13 cellular contexts compared by ENCODE assay signal in genomic region chr4:57044279-57044678, GRCh38.
DNase-seq lines count a peak whose midpoint lies in the region; ATAC-seq, FAIRE-seq and TF ChIP-seq lines count a peak whose summit lies in the region.
"Had no signal": no experiment of that assay in that cellular context is flagged by ENCODE, and none has a peak within 500 bp of the region (broad histone marks: within the 10 kb centered on the region; RNA-seq: fewer than 3 reads in every experiment).

No MANE protein-coding gene starts in this region.

- H4K5ac ChIP-seq in H1 (ENCODE audit: insufficient read length, low read depth, low read length) = no peak overlapping the region

- H2BK20ac ChIP-seq in H1 (ENCODE audit: low read length) = no peak overlapping the region

- peaks cover 30% of the 10 kb centered on the region for H3K36me3 Mint-ChIP-seq in nephron (ENCODE audit: low read depth)
- H3K36me3 Mint-ChIP-seq: activated naive CD8-positive, alpha-beta T cell; stimulated activated memory B cell treated with anti-CD40 and anti-IgM and Interleukin-4, amounts not matched to agents 10 μg/mL and 1 μg/mL and 100 μg/mL, for 72 hours had no signal

- DNase-seq in heart left ventricle = no peak
- DNase-seq in left ventricle myocardium superior = no peak
- DNase-seq in H1 (ENCODE audit: low read depth in 1 of 2, low spot score in 2 of 2) = no peak
- no peak for DNase-seq in upper lobe of left lung
- DNase-seq in middle frontal gyrus (ENCODE audit: extremely low spot score, low spot score) = no peak
- no peak for DNase-seq in hippocampal formation (lab: John Stamatoyannopoulos, UW)
- DNase-seq: effector CD4-positive, alpha-beta T cell; Karpas-422; NCI-H2107 had no signal

- no peak overlapping the region for H3K9ac ChIP-seq in H1 (replicated peaks in 1 of 4; ENCODE audit: extremely low read depth in 1 of 4, low read depth in 3 of 4, low read length in 3 of 4)

- no peak overlapping the region for H3K56ac ChIP-seq in H1 (replicated peaks; ENCODE audit: insufficient read length, low read depth, low read length)

- no peak overlapping the region for H3K4ac ChIP-seq in H1 (replicated peaks; ENCODE audit: insufficient read length, low read depth, low read length)

- 0 out of 2 replicates have a peak overlapping the region, but pooled peaks have one; percentile 13 for H2AFZ ChIP-seq in H1 (ENCODE audit: low read length)

- no peak overlapping the region for H2BK12ac ChIP-seq in H1 (ENCODE audit: low read depth, low read length)

- no peak for TF ChIP-seq POLR2A in heart left ventricle (IDR thresholded peaks at IDR 0.05)
- no peak for TF ChIP-seq POLR2A in H1 (IDR thresholded peaks at IDR 0.05; ENCODE audit: control extremely low read depth in 1 of 2, low read depth in 2 of 2, low read length in 2 of 2)
- TF ChIP-seq POLR2A in upper lobe of left lung (IDR thresholded peaks at IDR 0.05) = no peak

- TF ChIP-seq EP300 in H1 (IDR thresholded peaks at IDR 0.05; ENCODE audit: borderline replicate concordance in 1 of 2, low read depth in 2 of 2, low read length in 2 of 2) = no peak
- TF ChIP-seq EP300 in upper lobe of left lung (IDR thresholded peaks at IDR 0.05) = no peak

- no peak overlapping the region for H4K91ac ChIP-seq in H1 (replicated peaks; ENCODE audit: insufficient read length, low read length)

- H3K4me1 ChIP-seq in heart left ventricle (peaks cover 11 to 92% (median 63%) of the 10 kb centered on the region in 12 donors), H1 (replicated peaks in 1 of 4; ENCODE audit: control insufficient read depth in 3 of 4, insufficient read depth in 4 of 4, low read length in 3 of 4) (no peaks in the 10 kb centered on the region), upper lobe of left lung (peaks cover 5 to 10% (median 7%) of the 10 kb centered on the region in 4 donors)

- no peak overlapping the region for H3K4me2 ChIP-seq in H1 (ENCODE audit: insufficient read depth in 1 of 2, low read depth in 2 of 2, low read length in 2 of 2)

- no peak overlapping the region for H3K18ac ChIP-seq in H1 (ENCODE audit: extremely low read depth, low read length)

- no peak for TF ChIP-seq RAD21 in H1 (IDR thresholded peaks at IDR 0.05 in 1 of 2, conservative IDR thresholded peaks at IDR 0.05 in 1 of 2; ENCODE audit: low read depth in 2 of 2, low read length in 2 of 2)

- H3K27me3 Mint-ChIP-seq in nephron (ENCODE audit: low read depth) = no peaks in the 10 kb centered on the region

- H3K27me3 ChIP-seq in heart left ventricle = no peaks in the 10 kb centered on the region
- no peaks in the 10 kb centered on the region for H3K27me3 ChIP-seq in H1 (replicated peaks in 1 of 4; ENCODE audit: control insufficient read depth in 3 of 4, extremely low read depth in 1 of 4, insufficient read depth in 3 of 4, low read length in 3 of 4)
- no peaks in the 10 kb centered on the region for H3K27me3 ChIP-seq in upper lobe of left lung

- no peak overlapping the region for H3K23ac ChIP-seq in H1 (ENCODE audit: insufficient read length)

- H3K14ac ChIP-seq in H1 (ENCODE audit: insufficient read length) = no peak overlapping the region

- no peak overlapping the region for H2BK15ac ChIP-seq in H1 (ENCODE audit: low read length)

- 58 to 60% (median 60%) methylated on average over 1 of the region's 1 CpG for WGBS in heart left ventricle, 4 donors
- WGBS in H1 (ENCODE audit: extremely low coverage in 1 of 2, insufficient coverage in 1 of 2, insufficient read length in 1 of 2, insufficient replicate concordance in 2 of 2, low coverage in 1 of 2, low lambda C conversion rate in 2 of 2, missing lambda C conversion rate in 1 of 2), 2 experiments = 94% methylated on average over 1 of the region's 1 CpG; no CpG with 5 or more reads in 1 of the 2 experiments
- WGBS in upper lobe of left lung, 2 donors = 69 to 78% methylated on average over 1 of the region's 1 CpG

- H3K9me3 Mint-ChIP-seq in nephron = peaks cover 5% of the 10 kb centered on the region

- ATAC-seq in heart left ventricle (no peak), left ventricle myocardium superior (no peak), upper lobe of left lung (ENCODE audit: low FRiP score in 2 of 2) (no peak), HG02798 (IDR thresholded peaks at IDR 0.05; ENCODE audit: poor library complexity, unreplicated experiment) (no peak)
- ATAC-seq: stimulated activated memory B cell treated with anti-CD40 and anti-IgM and Interleukin-4, amounts not matched to agents 10 μg/mL and 1 μg/mL and 100 μg/mL, for 72 hours had no signal

- H3K27ac Mint-ChIP-seq in nephron = peak overlapping the region; percentile 82 to 91 (median 91)
- H3K27ac Mint-ChIP-seq: activated naive CD8-positive, alpha-beta T cell; stimulated activated memory B cell treated with anti-CD40 and anti-IgM and Interleukin-4, amounts not matched to agents 10 μg/mL and 1 μg/mL and 100 μg/mL, for 72 hours had no signal

- H4K8ac ChIP-seq in H1 (ENCODE audit: extremely low read depth, insufficient read depth, low read length) = no peak overlapping the region

- H2AK5ac ChIP-seq in H1 (ENCODE audit: low read depth, low read length) = no peak overlapping the region

- peaks cover 38% of the 10 kb centered on the region for H3K4me1 Mint-ChIP-seq in nephron
- H3K4me1 Mint-ChIP-seq: stimulated activated memory B cell treated with anti-CD40 and anti-IgM and Interleukin-4, amounts not matched to agents 10 μg/mL and 1 μg/mL and 100 μg/mL, for 72 hours had no signal

- FAIRE-seq in H1 (lab: Jason Lieb, UNC) = no peak

- intact Hi-C loops in heart left ventricle (cut with DNase I) (loop anchor here in 7 of 10 donors (2.0 to 5.0 kb wide), 3 partner anchors 63 to 68 kb away; partner anchors contain the start of gene IGFBP7 (in 5 of the 7)), left ventricle myocardium superior (cut with micrococcal nuclease) (loop anchor here (5.0 kb wide), 1 partner anchor 63 kb away; no protein-coding TSS in a partner anchor)

- no peaks in the 10 kb centered on the region for H3K23me2 ChIP-seq in H1 (ENCODE audit: low read depth, low read length)

- H3K79me1 ChIP-seq in H1 (ENCODE audit: low read depth, low read length) = no peaks in the 10 kb centered on the region

- H4K20me1 ChIP-seq in H1 (replicated peaks in 1 of 2; ENCODE audit: control insufficient read depth in 1 of 2, insufficient read depth in 2 of 2, low read length in 2 of 2) = no peaks in the 10 kb centered on the region

- H3K4me3 Mint-ChIP-seq in nephron = no peak overlapping the region
- H3K4me3 Mint-ChIP-seq: activated naive CD8-positive, alpha-beta T cell; stimulated activated memory B cell treated with anti-CD40 and anti-IgM and Interleukin-4, amounts not matched to agents 10 μg/mL and 1 μg/mL and 100 μg/mL, for 72 hours had no signal

- no peak overlapping the region for H2BK120ac ChIP-seq in H1 (replicated peaks; ENCODE audit: low read depth, low read length)

- H3K27ac ChIP-seq in heart left ventricle = peak overlapping the region; percentile 52 to 94 (median 80)
- no peak overlapping the region for H3K27ac ChIP-seq in H1 (ENCODE audit: low read depth, low read length)
- H3K27ac ChIP-seq in upper lobe of left lung = peak overlapping the region; percentile 17 to 70 (median 57)

- H3K9me3 ChIP-seq in heart left ventricle = no peaks in the 10 kb centered on the region
- H3K9me3 ChIP-seq in H1 (ENCODE audit: insufficient read depth in 2 of 2, low read depth in 1 of 2, low read length in 1 of 2) = no peaks in the 10 kb centered on the region
- H3K9me3 ChIP-seq in upper lobe of left lung = no peaks in the 10 kb centered on the region

- H3K4me3 ChIP-seq in heart left ventricle = peak overlapping the region in 3 of 12 donors; percentile 3 to 22 (median 14)
- H3K4me3 ChIP-seq in H1 (ENCODE audit: extremely low read depth in 1 of 4, insufficient read depth in 2 of 4, low read depth in 3 of 4, low read length in 4 of 4) = no peak overlapping the region
- H3K4me3 ChIP-seq in upper lobe of left lung = no peak overlapping the region

- POLR2A ChIA-PET in H1 (lab: Charles Lee; ENCODE audit: partially characterized antibody) = interaction anchor here (1.2 kb wide), 1 partner anchor 10 kb away, joined by 4 read pairs; no protein-coding TSS in a partner anchor

- H3K79me2 ChIP-seq in H1 (ENCODE audit: control insufficient read depth in 1 of 2, insufficient read depth in 2 of 2, low read length in 2 of 2) = no peaks in the 10 kb centered on the region

- no peak overlapping the region for H2BK5ac ChIP-seq in H1 (ENCODE audit: low read depth, low read length)

- TF ChIP-seq CTCF in heart left ventricle (IDR thresholded peaks at IDR 0.05) = no peak
- TF ChIP-seq CTCF in H1 (IDR thresholded peaks at IDR 0.05; ENCODE audit: control extremely low read depth in 1 of 3, insufficient read depth in 1 of 3, low read depth in 1 of 3, low read length in 3 of 3) = no peak
- no peak for TF ChIP-seq CTCF in nephron (IDR thresholded peaks at IDR 0.05; ENCODE audit: unreplicated experiment in 3 of 3)
- TF ChIP-seq CTCF in upper lobe of left lung (IDR thresholded peaks at IDR 0.05) = no peak

- CTCF ChIA-PET in H1 (lab: Charles Lee; ENCODE audit: partially characterized antibody) = no interaction called here

- peaks cover 0 to 34% (median 17%) of the 10 kb centered on the region in 9 donors for H3K36me3 ChIP-seq in heart left ventricle
- no peaks in the 10 kb centered on the region for H3K36me3 ChIP-seq in H1 (ENCODE audit: control insufficient read depth in 2 of 4, insufficient read depth in 4 of 4, low read length in 3 of 4)
- H3K36me3 ChIP-seq in upper lobe of left lung = peaks cover 0 to 3% (median 0%) of the 10 kb centered on the region in 4 donors

TF ChIP-seq in H1, 55 proteins besides CTCF, POLR2A, EP300 and RAD21:
- no peak for TF ChIP-seq SIX5 (IDR thresholded peaks at IDR 0.05; ENCODE audit: low read depth, low read length)
- no peak for TF ChIP-seq JUN (IDR thresholded peaks at IDR 0.05; ENCODE audit: low read depth, low read length)
- TF ChIP-seq GABPA (IDR thresholded peaks at IDR 0.05; ENCODE audit: borderline replicate concordance, insufficient read depth, low read length) = no peak
- no peak for TF ChIP-seq CHD1 (IDR thresholded peaks at IDR 0.05; ENCODE audit: low read depth, low read length)
